10 cellular contexts compared by ENCODE assay signal in genomic region chr22:49966716-49967332, GRCh38. TPM values are rescaled to one million over a fixed set of nuclear protein-coding genes. Genes with fewer than 3 reads are reported as not detected.
A peak's percentile ranks its signal among the peaks of the same experiment; 100 is the strongest.
DNase-seq lines count a peak whose midpoint lies in the region; ATAC-seq, FAIRE-seq and TF ChIP-seq lines count a peak whose summit lies in the region.
"Had no signal": no experiment of that assay in that cellular context is flagged by ENCODE, and none has a peak within 500 bp of the region (broad histone marks: within the 10 kb centered on the region; RNA-seq: fewer than 3 reads in every experiment).

No MANE protein-coding gene starts in this region.

- DNase-seq in CD14-positive monocyte (ENCODE audit: low spot score): peak; percentile 92
- DNase-seq in RWPE1 (ENCODE audit: low spot score): no peak
- peak; percentile 24 for DNase-seq in endothelial cell of umbilical vein (ENCODE audit: low read depth, low spot score)
- no peak for DNase-seq in osteocyte (ENCODE audit: extremely low spot score, unreplicated experiment)
- no peak for DNase-seq in effector CD4-positive, alpha-beta T cell
- no peak for DNase-seq in activated CD4-positive, CD25-positive, alpha-beta regulatory T cell treated with anti-CD3 and anti-CD28 coated beads, Interleukin-2, amount 50 U/mL, for 72 hours
- no peak for DNase-seq in A673 (ENCODE audit: low spot score)

- H3K27ac ChIP-seq in RWPE1 (peak overlapping the region; percentile 92), endothelial cell of umbilical vein (ENCODE audit: insufficient read depth, low read depth, low read length) (no peak overlapping the region), A673 (ENCODE audit: low read depth, low read length, poor library complexity, severe bottlenecking) (no peak overlapping the region)

- intact Hi-C loops in CD14-positive monocyte (cut with micrococcal nuclease): loop anchor here in 1 of 2 donors (10.0 kb wide), 1 partner anchor 338 kb away; the partner anchor contains the start of gene PLXNB2
- intact Hi-C loops in endothelial cell of umbilical vein (cut with micrococcal nuclease): loop anchor here (1.0 kb wide), 1 partner anchor 36 kb away; no protein-coding TSS in a partner anchor
- intact Hi-C loops in A673 (cut with micrococcal nuclease; ENCODE audit: unreplicated experiment): no loop called here

- CTCF ChIA-PET in RWPE1 (lab: Yijun Ruan, JAX): interaction anchor here (0.5 kb wide), 1 partner anchor 15 kb away, joined by 6 read pairs; no protein-coding TSS in a partner anchor
- CTCF ChIA-PET in endothelial cell of umbilical vein (lab: Charles Lee): interaction anchor here (0.6 to 3.0 kb wide), 5 partner anchors 17 to 240 kb away, joined by 3 to 10 read pairs (median 6); no protein-coding TSS in a partner anchor
- CTCF ChIA-PET in A673 (lab: Charles Lee): no interaction called here

- peaks cover 19 to 30% of the 10 kb centered on the region in 2 experiments for H3K36me3 ChIP-seq in endothelial cell of umbilical vein (ENCODE audit: control insufficient read depth in 2 of 2, extremely low read depth in 1 of 2, insufficient read depth in 2 of 2, low read length in 2 of 2)
- H3K36me3 ChIP-seq in A673 (ENCODE audit: insufficient read depth, low read length, poor library complexity, severe bottlenecking): peaks cover 23% of the 10 kb centered on the region

- H3K27me3 Mint-ChIP-seq in CD14-positive monocyte (ENCODE audit: low read depth in 3 of 3) (peaks cover 0 to 5% (median 0%) of the 10 kb centered on the region in 3 donors), osteocyte (ENCODE audit: unreplicated experiment) (no peaks in the 10 kb centered on the region)
- H3K27me3 Mint-ChIP-seq: brain had no signal

- H3K9me3 Mint-ChIP-seq in CD14-positive monocyte (no peaks in the 10 kb centered on the region), osteocyte (ENCODE audit: unreplicated experiment) (no peaks in the 10 kb centered on the region)
- H3K9me3 Mint-ChIP-seq: brain had no signal

- peaks cover 64% of the 10 kb centered on the region for H3K4me1 Mint-ChIP-seq in CD14-positive monocyte
- H3K4me1 Mint-ChIP-seq in osteocyte (ENCODE audit: unreplicated experiment): peaks cover 42% of the 10 kb centered on the region

- H3K4me3 ChIP-seq in endothelial cell of umbilical vein (replicated peaks in 1 of 3; ENCODE audit: insufficient read depth in 1 of 3, low read depth in 1 of 3, low read length in 3 of 3) (no peak overlapping the region), A673 (ENCODE audit: low read depth, low read length, poor library complexity, severe bottlenecking) (no peak overlapping the region)

- no peak for FAIRE-seq in endothelial cell of umbilical vein (lab: Jason Lieb, UNC)

- H3K27me3 ChIP-seq in endothelial cell of umbilical vein (ENCODE audit: control insufficient read depth in 2 of 2, insufficient read depth in 2 of 2, low read length in 2 of 2) (no peaks in the 10 kb centered on the region), A673 (replicated peaks; ENCODE audit: insufficient read depth, low read depth, low read length, poor library complexity) (no peaks in the 10 kb centered on the region)

- no peak overlapping the region for H2AFZ ChIP-seq in endothelial cell of umbilical vein (ENCODE audit: low read depth, low read length)

- POLR2A ChIA-PET in RWPE1 (lab: Yijun Ruan, JAX; ENCODE audit: low non-redundant PET) (no interaction called here), endothelial cell of umbilical vein (lab: Charles Lee) (interaction anchor here (0.6 to 1.0 kb wide), 2 partner anchors 27 to 29 kb away, joined by 3 read pairs; no protein-coding TSS in a partner anchor), A673 (lab: Charles Lee; ENCODE audit: low non-redundant PET) (no interaction called here)

- no peaks in the 10 kb centered on the region for H3K9me1 ChIP-seq in endothelial cell of umbilical vein (replicated peaks; ENCODE audit: control insufficient read depth, extremely low read depth, insufficient read depth, low read length)

- no peak overlapping the region for H3K9ac ChIP-seq in endothelial cell of umbilical vein (replicated peaks; ENCODE audit: extremely low read depth, insufficient read depth, low read length)

- H3K4me1 ChIP-seq in endothelial cell of umbilical vein (ENCODE audit: control insufficient read depth, extremely low read depth, insufficient read depth, low read length): peaks cover 21% of the 10 kb centered on the region
- H3K4me1 ChIP-seq in A673 (ENCODE audit: insufficient read depth, low read length, poor library complexity, severe bottlenecking): peaks cover 30% of the 10 kb centered on the region

- H3K27ac Mint-ChIP-seq in CD14-positive monocyte (peak overlapping the region; percentile 91 to 94 (median 93)), osteocyte (ENCODE audit: unreplicated experiment) (peak overlapping the region; percentile 41)

- peaks cover 35% of the 10 kb centered on the region for H3K79me2 ChIP-seq in endothelial cell of umbilical vein (ENCODE audit: control insufficient read depth, insufficient read depth, low read length)

- TF ChIP-seq CTCF in CD14-positive monocyte (IDR thresholded peaks at IDR 0.05) (no peak), RWPE1 (conservative IDR thresholded peaks at IDR 0.05; ENCODE audit: low read depth) (no peak), endothelial cell of umbilical vein (IDR thresholded peaks at IDR 0.05; ENCODE audit: extremely low read depth in 1 of 2, insufficient read depth in 1 of 2, low read depth in 1 of 2, low read length in 2 of 2) (no peak), osteocyte (IDR thresholded peaks at IDR 0.05) (no peak), A673 (conservative IDR thresholded peaks at IDR 0.05; ENCODE audit: low read depth, low read length) (no peak)

- ATAC-seq in HG02973 (IDR thresholded peaks at IDR 0.05; ENCODE audit: unreplicated experiment): no peak

- H3K36me3 Mint-ChIP-seq in CD14-positive monocyte (peaks cover 21 to 29% of the 10 kb centered on the region in 2 donors), osteocyte (ENCODE audit: unreplicated experiment) (peaks cover 7% of the 10 kb centered on the region)

- BruUV-seq in endothelial cell of umbilical vein (replicated peaks; lab: Mats Ljungman, UMichigan) (no TSS peak), A673 (replicated peaks; lab: Mats Ljungman, UMichigan) (no TSS peak)

- H3K9me3 ChIP-seq in endothelial cell of umbilical vein (replicated peaks; ENCODE audit: control insufficient read depth, insufficient read depth, low read length) (no peaks in the 10 kb centered on the region), A673 (ENCODE audit: low read depth, low read length, poor library complexity, severe bottlenecking) (no peaks in the 10 kb centered on the region)

- H3K4me3 Mint-ChIP-seq in CD14-positive monocyte: peak overlapping the region; percentile 78 to 81
- H3K4me3 Mint-ChIP-seq in osteocyte (ENCODE audit: unreplicated experiment): no peak overlapping the region
- H3K4me3 Mint-ChIP-seq: brain had no signal

- H3K4me2 ChIP-seq in endothelial cell of umbilical vein (ENCODE audit: insufficient read depth, low read length): no peak overlapping the region

- TF ChIP-seq POLR2A in endothelial cell of umbilical vein (IDR thresholded peaks at IDR 0.05; ENCODE audit: low read depth, low read length): no peak

- dilution Hi-C loops in endothelial cell of umbilical vein (cut with MboI; ENCODE audit: extremely low pct_ligation_motif_present, low sequenced_read_pairs): no loop called here

- no peaks in the 10 kb centered on the region for H4K20me1 ChIP-seq in endothelial cell of umbilical vein (replicated peaks; ENCODE audit: control insufficient read depth, extremely low read depth, insufficient read depth, low read length)

RNA-seq across cellular contexts. Expression of gene PIM3, which starts 6.3 kb away (rescaled TPM):
- polyA plus RNA-seq in CD14-positive monocyte (10 to 100 TPM; 38.8 to 40.4 TPM), endothelial cell of umbilical vein (131 and 172 TPM in 2 replicates)
- total RNA-seq in endothelial cell of umbilical vein (185 and 219 TPM in 2 replicates), osteocyte (18.6 TPM in 2 replicates), A673 (2021) (70.9 and 71.3 TPM in 2 replicates)
- polyA plus RNA-seq in endothelial cell of umbilical vein (2011; cell fraction: cytosol; rRNA removed): 57.5 and 89.5 TPM in 2 replicates
- polyA plus RNA-seq in endothelial cell of umbilical vein (2011; cell fraction: nucleus; rRNA removed): 94.6 and 107 TPM in 2 replicates
- polyA plus RNA-seq in endothelial cell of umbilical vein (2012): 42.1 and 86.7 TPM in 2 replicates
- 33.9 and 43.9 TPM in 2 replicates for polyA minus RNA-seq in endothelial cell of umbilical vein
- polyA minus RNA-seq in endothelial cell of umbilical vein (2011; cell fraction: cytosol; rRNA and poly(A)+ RNA removed): 25.2 TPM
- polyA minus RNA-seq in endothelial cell of umbilical vein (2011; cell fraction: nucleus; rRNA and poly(A)+ RNA removed): 23.0 and 58.6 TPM in 2 replicates

RNA-seq across cellular contexts. Expression of gene IL17REL, which starts 45.7 kb away (rescaled TPM):
- not detected for polyA plus RNA-seq in CD14-positive monocyte
- 0.12 and 0.15 TPM in 2 replicates for total RNA-seq in endothelial cell of umbilical vein
- polyA plus RNA-seq in endothelial cell of umbilical vein: 0.06 TPM in 2 replicates
- polyA plus RNA-seq in endothelial cell of umbilical vein (2011; cell fraction: cytosol; rRNA removed): not detected in 2 replicates
- polyA plus RNA-seq in endothelial cell of umbilical vein (2011; cell fraction: nucleus; rRNA removed): 0.26 and 0.28 TPM in 2 replicates
- 0.04 TPM in 1 of 2 replicates, not detected in the other for polyA plus RNA-seq in endothelial cell of umbilical vein (2012)
- 0.06 TPM in 1 of 2 replicates, not detected in the other for polyA minus RNA-seq in endothelial cell of umbilical vein
- not detected for polyA minus RNA-seq in endothelial cell of umbilical vein (2011; cell fraction: cytosol; rRNA and poly(A)+ RNA removed)
- 0.14 TPM in 1 of 2 replicates, not detected in the other for polyA minus RNA-seq in endothelial cell of umbilical vein (2011; cell fraction: nucleus; rRNA and poly(A)+ RNA removed)
- not detected in 2 replicates for total RNA-seq in osteocyte
- total RNA-seq in A673 (2021): not detected in 2 replicates
- total RNA-seq: M059J had no signal

RNA-seq across cellular contexts. Expression of gene CRELD2, which starts 48.4 kb away (rescaled TPM):
- 10 to 100 TPM; 20.3 to 27.6 TPM for polyA plus RNA-seq in CD14-positive monocyte
- total RNA-seq in endothelial cell of umbilical vein: 69.5 and 71.0 TPM in 2 replicates
- 75.7 and 86.3 TPM in 2 replicates for polyA plus RNA-seq in endothelial cell of umbilical vein
- polyA plus RNA-seq in endothelial cell of umbilical vein (2011; cell fraction: cytosol; rRNA removed): 77.1 and 90.2 TPM in 2 replicates
- polyA plus RNA-seq in endothelial cell of umbilical vein (2011; cell fraction: nucleus; rRNA removed): 87.3 and 95.6 TPM in 2 replicates
- 38.5 and 50.8 TPM in 2 replicates for polyA plus RNA-seq in endothelial cell of umbilical vein (2012)
- polyA minus RNA-seq in endothelial cell of umbilical vein: 19.8 and 23.7 TPM in 2 replicates
- polyA minus RNA-seq in endothelial cell of umbilical vein (2011; cell fraction: cytosol; rRNA and poly(A)+ RNA removed): 11.5 TPM
- polyA minus RNA-seq in endothelial cell of umbilical vein (2011; cell fraction: nucleus; rRNA and poly(A)+ RNA removed): 8.4 and 13.7 TPM in 2 replicates
- 54.9 and 55.5 TPM in 2 replicates for total RNA-seq in osteocyte
- 54.1 and 54.7 TPM in 2 replicates for total RNA-seq in A673 (2021)

RNA-seq across cellular contexts. Expression of gene ALG12, which starts 48.6 kb away (rescaled TPM):
- polyA plus RNA-seq in CD14-positive monocyte (1 to 10 TPM; 7.2 to 9.5 TPM), endothelial cell of umbilical vein (16.7 and 18.0 TPM in 2 replicates)
- total RNA-seq in endothelial cell of umbilical vein (14.6 and 20.9 TPM in 2 replicates), osteocyte (27.1 and 27.9 TPM in 2 replicates), A673 (2021) (18.6 and 19.8 TPM in 2 replicates)
- 10.5 and 14.0 TPM in 2 replicates for polyA plus RNA-seq in endothelial cell of umbilical vein (2011; cell fraction: cytosol; rRNA removed)
- polyA plus RNA-seq in endothelial cell of umbilical vein (2011; cell fraction: nucleus; rRNA removed): 13.3 and 16.6 TPM in 2 replicates
- 11.1 and 15.5 TPM in 2 replicates for polyA plus RNA-seq in endothelial cell of umbilical vein (2012)
- polyA minus RNA-seq in endothelial cell of umbilical vein: 9.5 and 10.6 TPM in 2 replicates
- 2.9 TPM for polyA minus RNA-seq in endothelial cell of umbilical vein (2011; cell fraction: cytosol; rRNA and poly(A)+ RNA removed)
- 3.8 and 3.9 TPM in 2 replicates for polyA minus RNA-seq in endothelial cell of umbilical vein (2011; cell fraction: nucleus; rRNA and poly(A)+ RNA removed)

Comparison
In these comparisons a context has a peak if more than half of its experiments do, and no peak if none do; other contexts are left out.
1. DNase-seq: peak in CD14-positive monocyte (single experiment) and endothelial cell of umbilical vein (single experiment); none in RWPE1 (single experiment), osteocyte (single experiment), effector CD4-positive, alpha-beta T cell (single experiment), activated CD4-positive, CD25-positive, alpha-beta regulatory T cell treated with anti-CD3 and anti-CD28 coated beads, Interleukin-2, amount 50 U/mL, for 72 hours (single experiment) and A673 (single experiment).